Comparison of ENCODE assay signal across 1 cellular context in the genomic region with DNA sequence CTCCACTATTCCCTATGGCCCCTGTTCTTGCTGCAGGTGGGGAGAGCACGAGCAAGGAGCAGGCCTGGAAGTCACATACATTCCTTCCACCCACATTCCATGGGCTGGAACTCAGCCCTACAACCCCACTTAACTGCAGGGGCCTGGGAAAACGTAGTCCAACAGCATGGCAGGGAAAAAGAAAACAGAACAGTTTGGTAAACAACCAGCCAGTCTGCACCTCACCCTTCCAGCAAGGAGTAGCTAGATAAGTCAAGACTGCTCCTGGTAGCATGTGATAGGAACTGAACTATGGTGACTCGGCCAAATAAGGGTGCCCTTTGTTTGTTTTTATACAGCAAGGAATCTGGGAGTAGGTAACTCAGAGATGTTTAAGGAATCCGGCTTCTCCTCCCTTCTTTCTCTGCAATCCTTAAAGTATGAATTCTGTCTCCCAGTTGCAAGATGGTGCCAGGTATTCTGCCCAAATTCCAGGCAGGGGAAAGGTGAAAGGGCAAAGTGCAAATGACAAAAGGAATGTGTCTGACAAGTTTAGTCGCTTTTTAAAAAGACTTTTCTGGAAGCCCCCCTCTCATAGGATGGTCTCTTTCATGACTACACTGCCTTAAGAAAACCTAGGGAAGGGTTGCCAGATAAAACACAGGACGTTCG.
A peak's percentile ranks its signal among the peaks of the same experiment; 100 is the strongest.
TF ChIP-seq lines count a peak whose summit lies in the region.

No MANE protein-coding gene starts in this region.

TF ChIP-seq in K562, 482 proteins besides CTCF, POLR2A, EP300 and RAD21 (continued from another document and continues in another):
- TF ChIP-seq, protein P1, sequence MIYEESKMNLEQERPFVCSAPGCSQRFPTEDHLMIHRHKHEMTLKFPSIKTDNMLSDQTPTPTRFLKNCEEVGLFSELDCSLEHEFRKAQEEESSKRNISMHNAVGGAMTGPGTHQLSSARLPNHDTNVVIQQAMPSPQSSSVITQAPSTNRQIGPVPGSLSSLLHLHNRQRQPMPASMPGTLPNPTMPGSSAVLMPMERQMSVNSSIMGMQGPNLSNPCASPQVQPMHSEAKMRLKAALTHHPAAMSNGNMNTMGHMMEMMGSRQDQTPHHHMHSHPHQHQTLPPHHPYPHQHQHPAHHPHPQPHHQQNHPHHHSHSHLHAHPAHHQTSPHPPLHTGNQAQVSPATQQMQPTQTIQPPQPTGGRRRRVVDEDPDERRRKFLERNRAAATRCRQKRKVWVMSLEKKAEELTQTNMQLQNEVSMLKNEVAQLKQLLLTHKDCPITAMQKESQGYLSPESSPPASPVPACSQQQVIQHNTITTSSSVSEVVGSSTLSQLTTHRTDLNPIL (CRISPR knock-in tag; IDR thresholded peaks at IDR 0.05): no peak
- peak; percentile 12; the same call in 1 of the 2 replicates for TF ChIP-seq FOXA1 (IDR thresholded peaks at IDR 0.05; ENCODE audit: borderline replicate concordance)
- no peak for TF ChIP-seq MBD2 (IDR thresholded peaks at IDR 0.05; ENCODE audit: borderline replicate concordance, low read depth)
- peak; percentile 83 for TF ChIP-seq FOXJ2 (tag; IDR thresholded peaks at IDR 0.05)
- TF ChIP-seq SMARCE1 (IDR thresholded peaks at IDR 0.05): peak; percentile 82; the same call in 1 of the 2 replicates
- peak; percentile 37 for TF ChIP-seq CXXC5 (CRISPR knock-in tag; IDR thresholded peaks at IDR 0.05)
- peak; percentile 25; the same call in 1 of the 2 replicates for TF ChIP-seq NFRKB (IDR thresholded peaks at IDR 0.05; ENCODE audit: low read depth)
- TF ChIP-seq YY1 (IDR thresholded peaks at IDR 0.05; ENCODE audit: borderline replicate concordance in 1 of 3, control insufficient read depth in 1 of 3, extremely low read depth in 1 of 3, insufficient read depth in 3 of 3, insufficient read length in 1 of 3, insufficient replicate concordance in 2 of 3, low read depth in 1 of 3, low read length in 2 of 3): no peak
- peak; percentile 82 for TF ChIP-seq LEF1 (IDR thresholded peaks at IDR 0.05)
- no peak for TF ChIP-seq ZC3H4 (CRISPR knock-in tag; IDR thresholded peaks at IDR 0.05; ENCODE audit: borderline replicate concordance)
- TF ChIP-seq CBX3 (IDR thresholded peaks at IDR 0.05; ENCODE audit: borderline replicate concordance in 1 of 2, low read length in 2 of 2): peak in 1 of 2 experiments; percentile 56; a peak in 2 of 3 replicates
- TF ChIP-seq GATA2 (CRISPR knock-in tag; IDR thresholded peaks at IDR 0.05): no peak
- no peak for TF ChIP-seq SMARCA5 (IDR thresholded peaks at IDR 0.05)
- no peak for TF ChIP-seq TOE1 (IDR thresholded peaks at IDR 0.05; ENCODE audit: borderline replicate concordance)
- TF ChIP-seq TOE1 (CRISPR knock-in tag; IDR thresholded peaks at IDR 0.05; ENCODE audit: borderline replicate concordance, low read depth): no peak
- peak; percentile 86 for TF ChIP-seq CBFA2T2 (conservative IDR thresholded peaks at IDR 0.05)
- TF ChIP-seq, protein P2, sequence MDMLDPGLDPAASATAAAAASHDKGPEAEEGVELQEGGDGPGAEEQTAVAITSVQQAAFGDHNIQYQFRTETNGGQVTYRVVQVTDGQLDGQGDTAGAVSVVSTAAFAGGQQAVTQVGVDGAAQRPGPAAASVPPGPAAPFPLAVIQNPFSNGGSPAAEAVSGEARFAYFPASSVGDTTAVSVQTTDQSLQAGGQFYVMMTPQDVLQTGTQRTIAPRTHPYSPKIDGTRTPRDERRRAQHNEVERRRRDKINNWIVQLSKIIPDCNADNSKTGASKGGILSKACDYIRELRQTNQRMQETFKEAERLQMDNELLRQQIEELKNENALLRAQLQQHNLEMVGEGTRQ (CRISPR knock-in tag; IDR thresholded peaks at IDR 0.05): no peak
- TF ChIP-seq RBFOX2 (IDR thresholded peaks at IDR 0.05; ENCODE audit: low read depth, low read length): no peak
- no peak for TF ChIP-seq PTBP1 (IDR thresholded peaks at IDR 0.05; ENCODE audit: low read depth, low read length)
- TF ChIP-seq HNRNPL (IDR thresholded peaks at IDR 0.05; ENCODE audit: low read depth, low read length): no peak
- peak in 1 of 2 experiments; percentile 33; a peak in 1 of 4 replicates for TF ChIP-seq ARNT (IDR thresholded peaks at IDR 0.05)
- TF ChIP-seq ARID1B (IDR thresholded peaks at IDR 0.05): peak; percentile 95
- TF ChIP-seq, protein P3, sequence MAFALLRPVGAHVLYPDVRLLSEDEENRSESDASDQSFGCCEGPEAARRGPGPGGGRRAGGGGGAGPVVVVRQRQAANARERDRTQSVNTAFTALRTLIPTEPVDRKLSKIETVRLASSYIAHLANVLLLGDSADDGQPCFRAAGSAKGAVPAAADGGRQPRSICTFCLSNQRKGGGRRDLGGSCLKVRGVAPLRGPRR (CRISPR knock-in tag; IDR thresholded peaks at IDR 0.05): no peak
- no peak for TF ChIP-seq ZNF121 (CRISPR knock-in tag; conservative IDR thresholded peaks at IDR 0.05)
- peak; percentile 79 to 92 for TF ChIP-seq FOXK2 (conservative IDR thresholded peaks at IDR 0.05 in 1 of 2, IDR thresholded peaks at IDR 0.05 in 1 of 2; ENCODE audit: low read depth in 2 of 2)
- TF ChIP-seq, protein P4, sequence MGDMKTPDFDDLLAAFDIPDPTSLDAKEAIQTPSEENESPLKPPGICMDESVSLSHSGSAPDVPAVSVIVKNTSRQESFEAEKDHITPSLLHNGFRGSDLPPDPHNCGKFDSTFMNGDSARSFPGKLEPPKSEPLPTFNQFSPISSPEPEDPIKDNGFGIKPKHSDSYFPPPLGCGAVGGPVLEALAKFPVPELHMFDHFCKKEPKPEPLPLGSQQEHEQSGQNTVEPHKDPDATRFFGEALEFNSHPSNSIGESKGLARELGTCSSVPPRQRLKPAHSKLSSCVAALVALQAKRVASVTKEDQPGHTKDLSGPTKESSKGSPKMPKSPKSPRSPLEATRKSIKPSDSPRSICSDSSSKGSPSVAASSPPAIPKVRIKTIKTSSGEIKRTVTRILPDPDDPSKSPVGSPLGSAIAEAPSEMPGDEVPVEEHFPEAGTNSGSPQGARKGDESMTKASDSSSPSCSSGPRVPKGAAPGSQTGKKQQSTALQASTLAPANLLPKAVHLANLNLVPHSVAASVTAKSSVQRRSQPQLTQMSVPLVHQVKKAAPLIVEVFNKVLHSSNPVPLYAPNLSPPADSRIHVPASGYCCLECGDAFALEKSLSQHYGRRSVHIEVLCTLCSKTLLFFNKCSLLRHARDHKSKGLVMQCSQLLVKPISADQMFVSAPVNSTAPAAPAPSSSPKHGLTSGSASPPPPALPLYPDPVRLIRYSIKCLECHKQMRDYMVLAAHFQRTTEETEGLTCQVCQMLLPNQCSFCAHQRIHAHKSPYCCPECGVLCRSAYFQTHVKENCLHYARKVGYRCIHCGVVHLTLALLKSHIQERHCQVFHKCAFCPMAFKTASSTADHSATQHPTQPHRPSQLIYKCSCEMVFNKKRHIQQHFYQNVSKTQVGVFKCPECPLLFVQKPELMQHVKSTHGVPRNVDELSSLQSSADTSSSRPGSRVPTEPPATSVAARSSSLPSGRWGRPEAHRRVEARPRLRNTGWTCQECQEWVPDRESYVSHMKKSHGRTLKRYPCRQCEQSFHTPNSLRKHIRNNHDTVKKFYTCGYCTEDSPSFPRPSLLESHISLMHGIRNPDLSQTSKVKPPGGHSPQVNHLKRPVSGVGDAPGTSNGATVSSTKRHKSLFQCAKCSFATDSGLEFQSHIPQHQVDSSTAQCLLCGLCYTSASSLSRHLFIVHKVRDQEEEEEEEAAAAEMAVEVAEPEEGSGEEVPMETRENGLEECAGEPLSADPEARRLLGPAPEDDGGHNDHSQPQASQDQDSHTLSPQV (IDR thresholded peaks at IDR 0.05): peak; percentile 89
- no peak for TF ChIP-seq SETDB1 (IDR thresholded peaks at IDR 0.05; ENCODE audit: low read length)
- TF ChIP-seq, protein P5, sequence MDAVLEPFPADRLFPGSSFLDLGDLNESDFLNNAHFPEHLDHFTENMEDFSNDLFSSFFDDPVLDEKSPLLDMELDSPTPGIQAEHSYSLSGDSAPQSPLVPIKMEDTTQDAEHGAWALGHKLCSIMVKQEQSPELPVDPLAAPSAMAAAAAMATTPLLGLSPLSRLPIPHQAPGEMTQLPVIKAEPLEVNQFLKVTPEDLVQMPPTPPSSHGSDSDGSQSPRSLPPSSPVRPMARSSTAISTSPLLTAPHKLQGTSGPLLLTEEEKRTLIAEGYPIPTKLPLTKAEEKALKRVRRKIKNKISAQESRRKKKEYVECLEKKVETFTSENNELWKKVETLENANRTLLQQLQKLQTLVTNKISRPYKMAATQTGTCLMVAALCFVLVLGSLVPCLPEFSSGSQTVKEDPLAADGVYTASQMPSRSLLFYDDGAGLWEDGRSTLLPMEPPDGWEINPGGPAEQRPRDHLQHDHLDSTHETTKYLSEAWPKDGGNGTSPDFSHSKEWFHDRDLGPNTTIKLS (IDR thresholded peaks at IDR 0.05; ENCODE audit: borderline replicate concordance, low read depth): no peak
- TF ChIP-seq GTF2A2 (tag; IDR thresholded peaks at IDR 0.05): no peak
- peak; percentile 69; the same call in 1 of the 2 replicates for TF ChIP-seq KLF16 (IDR thresholded peaks at IDR 0.05)
- peak; percentile 69 for TF ChIP-seq MAFK (IDR thresholded peaks at IDR 0.05; ENCODE audit: low read length)
- TF ChIP-seq, protein P6, sequence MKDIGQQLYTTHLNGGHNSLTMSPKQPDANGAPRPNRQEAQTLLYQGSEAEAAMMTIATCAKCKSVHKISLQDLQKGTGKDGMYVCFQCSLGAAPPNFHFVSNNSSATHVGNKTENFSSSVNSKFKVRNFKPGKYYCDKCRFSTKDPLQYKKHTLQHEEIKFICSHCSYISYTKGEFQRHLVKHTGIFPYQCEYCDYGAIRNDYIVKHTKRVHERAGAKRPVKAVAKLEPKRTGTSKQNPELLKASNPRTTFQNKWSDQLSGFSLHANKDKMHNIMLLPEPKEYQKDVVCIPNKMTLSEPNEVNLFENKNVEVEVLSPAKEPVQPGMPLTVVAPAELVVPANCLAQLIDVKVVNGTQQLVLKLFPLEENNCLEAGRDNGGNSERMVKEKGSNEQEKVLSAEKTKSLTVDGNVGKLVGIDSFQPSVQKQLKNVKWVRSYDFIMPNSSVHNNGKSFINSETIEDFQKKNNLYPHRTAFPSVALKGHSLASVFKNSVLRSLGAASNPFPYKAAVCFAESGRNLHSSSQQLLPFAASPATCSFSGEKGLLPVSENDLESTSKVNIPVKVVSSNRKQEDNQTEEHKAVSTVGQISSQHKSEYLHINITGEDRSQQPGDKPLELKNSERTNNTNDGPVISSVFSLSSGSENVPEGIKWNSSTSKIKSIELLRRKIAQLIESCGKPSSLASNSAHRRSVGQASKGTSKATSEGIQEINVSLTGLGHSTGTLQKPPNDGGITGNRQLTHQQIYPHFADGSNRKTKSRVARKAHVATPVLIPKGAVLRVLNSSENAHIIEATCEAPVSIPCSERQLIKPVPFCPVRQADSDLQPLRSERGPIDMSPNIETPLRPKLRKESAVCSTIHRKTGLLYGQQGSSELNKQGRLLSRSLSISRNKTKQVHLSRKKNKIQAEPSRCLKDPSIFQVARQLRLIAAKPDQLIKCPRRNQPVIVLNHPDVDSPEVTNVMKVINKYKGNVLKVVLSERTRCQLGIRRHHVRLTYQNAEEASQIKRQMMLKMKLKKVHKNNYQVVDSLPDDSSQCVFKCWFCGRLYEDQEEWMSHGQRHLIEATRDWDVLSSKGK (CRISPR knock-in tag; IDR thresholded peaks at IDR 0.05): no peak
- no peak for TF ChIP-seq ZFPM2 (CRISPR knock-in tag; IDR thresholded peaks at IDR 0.05)
- peak; percentile 93 for TF ChIP-seq NCOR1 (IDR thresholded peaks at IDR 0.05)
- peak; percentile 79 for TF ChIP-seq MTA2 (IDR thresholded peaks at IDR 0.05; ENCODE audit: low read depth)
- peak; percentile 92 for TF ChIP-seq TAL1 (IDR thresholded peaks at IDR 0.05)
- peak; percentile 86; the same call in 1 of the 2 replicates for TF ChIP-seq DMBX1 (CRISPR knock-in tag; IDR thresholded peaks at IDR 0.05; ENCODE audit: borderline replicate concordance)
- no peak for TF ChIP-seq BDP1 (IDR thresholded peaks at IDR 0.05; ENCODE audit: insufficient read depth, insufficient read length)
- peak; percentile 60 for TF ChIP-seq HDAC2 (IDR thresholded peaks at IDR 0.05)
- no peak for TF ChIP-seq ZNF77 (CRISPR knock-in tag; IDR thresholded peaks at IDR 0.05)
- TF ChIP-seq ZNF311 (CRISPR knock-in tag; IDR thresholded peaks at IDR 0.05): 0 out of 2 replicates have a peak, but pooled peaks have one; percentile 62
- TF ChIP-seq, protein P7, sequence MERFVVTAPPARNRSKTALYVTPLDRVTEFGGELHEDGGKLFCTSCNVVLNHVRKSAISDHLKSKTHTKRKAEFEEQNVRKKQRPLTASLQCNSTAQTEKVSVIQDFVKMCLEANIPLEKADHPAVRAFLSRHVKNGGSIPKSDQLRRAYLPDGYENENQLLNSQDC (CRISPR knock-in tag; IDR thresholded peaks at IDR 0.05): no peak
- no peak for TF ChIP-seq NCOA1 (IDR thresholded peaks at IDR 0.05; ENCODE audit: low read depth)
- peak; percentile 93 for TF ChIP-seq DPF2 (IDR thresholded peaks at IDR 0.05)
- TF ChIP-seq, protein P8, sequence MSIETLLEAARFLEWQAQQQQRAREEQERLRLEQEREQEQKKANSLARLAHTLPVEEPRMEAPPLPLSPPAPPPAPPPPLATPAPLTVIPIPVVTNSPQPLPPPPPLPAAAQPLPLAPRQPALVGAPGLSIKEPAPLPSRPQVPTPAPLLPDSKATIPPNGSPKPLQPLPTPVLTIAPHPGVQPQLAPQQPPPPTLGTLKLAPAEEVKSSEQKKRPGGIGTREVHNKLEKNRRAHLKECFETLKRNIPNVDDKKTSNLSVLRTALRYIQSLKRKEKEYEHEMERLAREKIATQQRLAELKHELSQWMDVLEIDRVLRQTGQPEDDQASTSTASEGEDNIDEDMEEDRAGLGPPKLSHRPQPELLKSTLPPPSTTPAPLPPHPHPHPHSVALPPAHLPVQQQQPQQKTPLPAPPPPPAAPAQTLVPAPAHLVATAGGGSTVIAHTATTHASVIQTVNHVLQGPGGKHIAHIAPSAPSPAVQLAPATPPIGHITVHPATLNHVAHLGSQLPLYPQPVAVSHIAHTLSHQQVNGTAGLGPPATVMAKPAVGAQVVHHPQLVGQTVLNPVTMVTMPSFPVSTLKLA (conservative IDR thresholded peaks at IDR 0.05): peak; percentile 41 to 72; a peak in 3 of 4 replicates
- no peak for TF ChIP-seq PYGO2 (tag; IDR thresholded peaks at IDR 0.05)
- TF ChIP-seq RBM14 (IDR thresholded peaks at IDR 0.05; ENCODE audit: borderline replicate concordance, insufficient read depth, low read depth, low read length): no peak
- TF ChIP-seq, protein P9, sequence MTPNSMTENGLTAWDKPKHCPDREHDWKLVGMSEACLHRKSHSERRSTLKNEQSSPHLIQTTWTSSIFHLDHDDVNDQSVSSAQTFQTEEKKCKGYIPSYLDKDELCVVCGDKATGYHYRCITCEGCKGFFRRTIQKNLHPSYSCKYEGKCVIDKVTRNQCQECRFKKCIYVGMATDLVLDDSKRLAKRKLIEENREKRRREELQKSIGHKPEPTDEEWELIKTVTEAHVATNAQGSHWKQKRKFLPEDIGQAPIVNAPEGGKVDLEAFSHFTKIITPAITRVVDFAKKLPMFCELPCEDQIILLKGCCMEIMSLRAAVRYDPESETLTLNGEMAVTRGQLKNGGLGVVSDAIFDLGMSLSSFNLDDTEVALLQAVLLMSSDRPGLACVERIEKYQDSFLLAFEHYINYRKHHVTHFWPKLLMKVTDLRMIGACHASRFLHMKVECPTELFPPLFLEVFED (CRISPR knock-in tag; conservative IDR thresholded peaks at IDR 0.05): no peak
- TF ChIP-seq KDM1A (IDR thresholded peaks at IDR 0.05): peak; percentile 20 to 64; a peak in 2 of 4 replicates
- TF ChIP-seq ZFP36 (IDR thresholded peaks at IDR 0.05; ENCODE audit: low read depth, low read length, partially characterized antibody): no peak
